ENCODE assay signal across 28 cellular contexts in the genomic region with DNA sequence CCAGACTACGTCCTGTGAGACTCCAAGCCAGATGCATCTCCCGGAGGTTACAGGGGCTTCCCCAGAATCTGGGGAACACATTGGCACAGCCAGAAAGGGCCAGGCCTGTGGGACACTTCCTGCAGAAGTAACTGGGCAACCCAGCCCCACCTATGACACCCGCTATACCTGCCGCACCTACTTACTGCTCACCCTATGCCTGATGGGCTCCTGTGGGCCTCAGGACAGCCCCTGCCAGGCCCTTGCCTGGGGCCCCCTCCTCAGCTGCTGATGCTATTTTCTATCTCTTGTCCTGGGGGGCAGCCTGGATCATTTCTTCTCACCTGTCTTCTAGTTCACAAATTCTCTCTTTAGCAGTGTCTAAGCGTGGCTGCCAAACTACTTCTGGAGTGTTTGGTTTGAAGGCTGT.
"Had no signal": no experiment of that assay in that cellular context is flagged by ENCODE, and none has a peak within 500 bp of the region (broad histone marks: within the 10 kb centered on the region; RNA-seq: fewer than 3 reads in every experiment).

No MANE protein-coding gene starts in this region.

- H3K4me3 ChIP-seq: esophagus muscularis mucosa, heart right ventricle, left lung, lower lobe of right lung, thoracic aorta, upper lobe of left lung, vagina had no signal

- H3K27me3 ChIP-seq: brain microvascular endothelial cell, foreskin keratinocyte, heart right ventricle, left lung, upper lobe of left lung, vagina had no signal

- H3K9me3 ChIP-seq: vagina had no signal

- H3K27ac ChIP-seq: brain microvascular endothelial cell, esophagus muscularis mucosa, foreskin keratinocyte, heart right ventricle, left lung, lower lobe of right lung, thoracic aorta, upper lobe of left lung, vagina, VCaP had no signal

- H3K4me1 ChIP-seq: esophagus muscularis mucosa, foreskin keratinocyte, heart right ventricle, left lung, lower lobe of right lung, upper lobe of left lung, vagina had no signal

- FAIRE-seq: astrocyte had no signal

- H3K36me3 ChIP-seq: brain microvascular endothelial cell, thoracic aorta, vagina had no signal

- DNase-seq: activated CD4-positive, alpha-beta T cell treated with anti-CD3 and anti-CD28 coated beads, Interleukin-2, amount 10 ng/mL, durations not matched to agents 24 days and 14 days; activated CD8-positive, alpha-beta memory T cell treated with anti-CD3 and anti-CD28 coated beads, Interleukin-2, amount 10 ng/mL, durations not matched to agents 7 days and 5 days; activated CD8-positive, alpha-beta T cell treated with anti-CD3 and anti-CD28 coated beads for 36 hours; activated naive CD4-positive, alpha-beta T cell treated with anti-CD3 and anti-CD28 coated beads, Interleukin-2, amount 10 ng/mL, durations not matched to agents 7 days and 5 days; activated naive CD8-positive, alpha-beta T cell treated with anti-CD3 and anti-CD28 coated beads, Interleukin-2, amount 10 ng/mL, durations not matched to agents 7 days and 5 days; activated T-cell treated with anti-CD3 and anti-CD28 coated beads, Interleukin-2, amount 50 U/mL, for 72 hours; brain microvascular endothelial cell; cortex of kidney; effector memory CD8-positive, alpha-beta T cell; heart right ventricle; kidney glomerular epithelial cell; lower lobe of right lung; mesenchymal stem cell; occipital lobe; stimulated activated CD4-positive, alpha-beta T cell treated with anti-CD3 and anti-CD28 coated beads, Interleukin-12 subunit alpha, Interleukin-12 subunit beta, amount 100 ng/mL, for 4 hours; stimulated activated CD4-positive, alpha-beta T cell treated with anti-CD3 and anti-CD28 coated beads, Interleukin-4, amount 100 ng/mL, for 1 hour had no signal

- ATAC-seq: activated CD4-positive, CD25-positive, alpha-beta regulatory T cell treated with anti-CD3 and anti-CD28 coated beads, Interleukin-2, amount 50 U/mL, for 24 hours; activated CD8-positive, alpha-beta memory T cell treated with anti-CD3 and anti-CD28 coated beads, Interleukin-2, amount 10 ng/mL, durations not matched to agents 7 days and 5 days; activated CD8-positive, alpha-beta T cell treated with anti-CD3 and anti-CD28 coated beads for 36 hours; activated T-cell treated with anti-CD3 and anti-CD28 coated beads, Interleukin-2, amount 50 U/mL, for 72 hours; effector memory CD8-positive, alpha-beta T cell; foreskin keratinocyte; left lung; lower lobe of right lung; naive thymus-derived CD8-positive, alpha-beta T cell; right cardiac atrium; stimulated activated effector memory CD8-positive, alpha-beta T cell treated with anti-CD3 and anti-CD28 coated beads, Interleukin-12 subunit alpha, Interleukin-12 subunit beta, amount 100 ng/mL, for 72 hours had no signal
